Comparison of ENCODE assay signal across 15 cellular contexts in the genomic region with DNA sequence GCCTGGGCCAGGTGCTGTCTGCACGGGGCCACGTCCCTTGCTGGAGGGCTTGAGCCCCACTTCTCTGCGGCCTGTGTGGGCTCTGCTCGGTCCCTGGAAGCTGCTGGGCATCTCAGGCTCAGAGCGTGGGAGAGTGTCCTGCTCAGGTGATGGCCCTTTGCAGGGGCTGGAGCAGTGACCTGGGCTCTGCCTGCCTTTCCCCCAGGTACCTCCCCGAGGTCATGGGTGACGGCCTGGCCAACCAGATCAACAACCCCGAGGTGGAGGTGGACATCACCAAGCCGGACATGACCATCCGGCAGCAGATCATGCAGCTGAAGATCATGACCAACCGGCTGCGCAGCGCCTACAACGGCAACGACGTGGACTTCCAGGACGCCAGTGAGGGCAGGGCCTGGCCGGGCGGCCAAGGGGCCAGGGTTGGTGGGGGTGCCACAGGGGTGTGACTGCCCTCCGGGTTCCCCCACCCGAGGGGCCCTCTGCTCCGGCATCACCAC. TPM values are rescaled to one million over a fixed set of nuclear protein-coding genes. Genes with fewer than 3 reads are reported as not detected.
DNase-seq lines count a peak whose midpoint lies in the region; ATAC-seq and TF ChIP-seq lines count a peak whose summit lies in the region.
"Had no signal": no experiment of that assay in that cellular context is flagged by ENCODE, and none has a peak within 500 bp of the region (broad histone marks: within the 10 kb centered on the region; RNA-seq: fewer than 3 reads in every experiment).

No MANE protein-coding gene starts in this region.

- H3K27ac Mint-ChIP-seq in chondrocyte (ENCODE audit: unreplicated experiment): no peak overlapping the region
- H3K27ac Mint-ChIP-seq in natural killer cell treated with Interleukin-12 subunit alpha and Interleukin-12 subunit beta and Interleukin-15 and Interleukin-18, amount 100 ng/mL, for 72 hours: no peak overlapping the region
- H3K27ac Mint-ChIP-seq: activated CD4-positive, alpha-beta T cell treated with anti-CD3 and anti-CD28 coated beads, Interleukin-2, amount 10 ng/mL, durations not matched to agents 7 days and 5 days; activated naive CD8-positive, alpha-beta T cell treated with anti-CD3 and anti-CD28 coated beads, Interleukin-2, amount 10 ng/mL, durations not matched to agents 7 days and 5 days; T-cell had no signal

- no peak overlapping the region for H3K27ac ChIP-seq in coronary artery
- H3K27ac ChIP-seq: parathyroid adenoma had no signal

- H3K9me3 Mint-ChIP-seq in chondrocyte (ENCODE audit: low read depth): no peaks in the 10 kb centered on the region
- no peaks in the 10 kb centered on the region for H3K9me3 Mint-ChIP-seq in natural killer cell treated with Interleukin-12 subunit alpha and Interleukin-12 subunit beta and Interleukin-15 and Interleukin-18, amount 100 ng/mL, for 72 hours
- H3K9me3 Mint-ChIP-seq: activated CD4-positive, alpha-beta T cell treated with anti-CD3 and anti-CD28 coated beads, Interleukin-2, amount 10 ng/mL, durations not matched to agents 7 days and 5 days; activated naive CD8-positive, alpha-beta T cell treated with anti-CD3 and anti-CD28 coated beads, Interleukin-2, amount 10 ng/mL, durations not matched to agents 7 days and 5 days; T-cell had no signal

- ATAC-seq in natural killer cell treated with Interleukin-12 subunit alpha and Interleukin-12 subunit beta and Interleukin-15 and Interleukin-18, amount 100 ng/mL, for 72 hours: no peak
- ATAC-seq: T-cell had no signal

- TF ChIP-seq CTCF in chondrocyte (IDR thresholded peaks at IDR 0.05) (no peak), coronary artery (IDR thresholded peaks at IDR 0.05) (no peak)

- H3K4me3 ChIP-seq in coronary artery: no peak overlapping the region

- no peaks in the 10 kb centered on the region for H3K27me3 Mint-ChIP-seq in chondrocyte (ENCODE audit: low read depth)
- no peaks in the 10 kb centered on the region for H3K27me3 Mint-ChIP-seq in natural killer cell treated with Interleukin-12 subunit alpha and Interleukin-12 subunit beta and Interleukin-15 and Interleukin-18, amount 100 ng/mL, for 72 hours
- H3K27me3 Mint-ChIP-seq: activated CD4-positive, alpha-beta T cell treated with anti-CD3 and anti-CD28 coated beads, Interleukin-2, amount 10 ng/mL, durations not matched to agents 7 days and 5 days; activated naive CD8-positive, alpha-beta T cell treated with anti-CD3 and anti-CD28 coated beads, Interleukin-2, amount 10 ng/mL, durations not matched to agents 7 days and 5 days; T-cell had no signal

- DNase-seq in stimulated activated CD4-positive, alpha-beta T cell treated with anti-CD3 and anti-CD28 coated beads, Interleukin-2, amount 100 ng/mL, for 24 hours: peak; percentile 0 to 12
- no peak for DNase-seq in stimulated activated CD4-positive, alpha-beta T cell treated with anti-CD3 and anti-CD28 coated beads, Interleukin-15, amount 100 ng/mL, for 24 hours
- DNase-seq in chondrocyte (ENCODE audit: low spot score): peak; percentile 94
- peak; percentile 29 for DNase-seq in natural killer cell treated with Interleukin-12 subunit alpha and Interleukin-12 subunit beta and Interleukin-15 and Interleukin-18, amount 100 ng/mL, for 72 hours (ENCODE audit: low spot score)
- peak; percentile 40 for DNase-seq in ureter (ENCODE audit: low spot score)
- no peak for DNase-seq in AG08395 (ENCODE audit: low spot score)
- no peak for DNase-seq in activated effector memory CD4-positive, alpha-beta T cell treated with anti-CD3 and anti-CD28 coated beads, Interleukin-2, amount 50 U/mL, for 16 hours
- no peak for DNase-seq in coronary artery (ENCODE audit: low spot score)
- DNase-seq: activated CD4-positive, alpha-beta T cell treated with anti-CD3 and anti-CD28 coated beads, Interleukin-2, amount 10 ng/mL, durations not matched to agents 7 days and 5 days; activated naive CD8-positive, alpha-beta T cell treated with anti-CD3 and anti-CD28 coated beads, Interleukin-2, amount 10 ng/mL, durations not matched to agents 7 days and 5 days; DMS79 treated with DMSO at 0.1 percent for 48 hours; NCI-H1092; NCI-H345 had no signal

- peaks cover 5% of the 10 kb centered on the region for H3K4me1 Mint-ChIP-seq in chondrocyte (ENCODE audit: low read depth)
- no peaks in the 10 kb centered on the region for H3K4me1 Mint-ChIP-seq in natural killer cell treated with Interleukin-12 subunit alpha and Interleukin-12 subunit beta and Interleukin-15 and Interleukin-18, amount 100 ng/mL, for 72 hours (ENCODE audit: low read depth in 2 of 2)
- H3K4me1 Mint-ChIP-seq: activated CD4-positive, alpha-beta T cell treated with anti-CD3 and anti-CD28 coated beads, Interleukin-2, amount 10 ng/mL, durations not matched to agents 7 days and 5 days had no signal

- peaks cover 17% of the 10 kb centered on the region for H3K36me3 Mint-ChIP-seq in chondrocyte (ENCODE audit: low read depth)
- H3K36me3 Mint-ChIP-seq in natural killer cell treated with Interleukin-12 subunit alpha and Interleukin-12 subunit beta and Interleukin-15 and Interleukin-18, amount 100 ng/mL, for 72 hours: no peaks in the 10 kb centered on the region
- H3K36me3 Mint-ChIP-seq: activated naive CD8-positive, alpha-beta T cell treated with anti-CD3 and anti-CD28 coated beads, Interleukin-2, amount 10 ng/mL, durations not matched to agents 7 days and 5 days had no signal

- H3K4me3 Mint-ChIP-seq in chondrocyte (ENCODE audit: unreplicated experiment): no peak overlapping the region
- H3K4me3 Mint-ChIP-seq in natural killer cell treated with Interleukin-12 subunit alpha and Interleukin-12 subunit beta and Interleukin-15 and Interleukin-18, amount 100 ng/mL, for 72 hours: no peak overlapping the region
- H3K4me3 Mint-ChIP-seq: activated CD4-positive, alpha-beta T cell treated with anti-CD3 and anti-CD28 coated beads, Interleukin-2, amount 10 ng/mL, durations not matched to agents 7 days and 5 days; activated naive CD8-positive, alpha-beta T cell treated with anti-CD3 and anti-CD28 coated beads, Interleukin-2, amount 10 ng/mL, durations not matched to agents 7 days and 5 days; T-cell had no signal

RNA-seq across cellular contexts. Expression of gene GPC1, which starts 29.9 kb away (rescaled TPM):
- 261 to 354 TPM (median 264 TPM) in 3 replicates for total RNA-seq in chondrocyte
- total RNA-seq in natural killer cell treated with Interleukin-12 subunit alpha and Interleukin-12 subunit beta and Interleukin-15 and Interleukin-18, amount 100 ng/mL, for 72 hours: 1 to 10 TPM; 1.2 to 1.8 TPM
- 88.1 TPM for total RNA-seq in ureter

Comparison
In these comparisons a context has a peak if more than half of its experiments do, and no peak if none do; other contexts are left out.
1. DNase-seq: peak in stimulated activated CD4-positive, alpha-beta T cell treated with anti-CD3 and anti-CD28 coated beads, Interleukin-2, amount 100 ng/mL, for 24 hours (2 of 2), chondrocyte (single experiment), natural killer cell treated with Interleukin-12 subunit alpha and Interleukin-12 subunit beta and Interleukin-15 and Interleukin-18, amount 100 ng/mL, for 72 hours (single experiment) and ureter (single experiment); none in stimulated activated CD4-positive, alpha-beta T cell treated with anti-CD3 and anti-CD28 coated beads, Interleukin-15, amount 100 ng/mL, for 24 hours (single experiment), AG08395 (single experiment), activated effector memory CD4-positive, alpha-beta T cell treated with anti-CD3 and anti-CD28 coated beads, Interleukin-2, amount 50 U/mL, for 16 hours (single experiment) and coronary artery (single experiment).
2. RNA of gene GPC1, which starts 29.9 kb away (total RNA-seq): 261 to 354 TPM in chondrocyte and 88.1 TPM in ureter (single experiment); 1.2 to 1.8 TPM in natural killer cell treated with Interleukin-12 subunit alpha and Interleukin-12 subunit beta and Interleukin-15 and Interleukin-18, amount 100 ng/mL, for 72 hours; every median in the first group is over 10 times any median in the second.